ENCODE assay signal across 11 cellular contexts in genomic region chr7:125727215-125727614, GRCh38.
"Had no signal": no experiment of that assay in that cellular context is flagged by ENCODE, and none has a peak within 500 bp of the region (broad histone marks: within the 10 kb centered on the region; RNA-seq: fewer than 3 reads in every experiment).

No MANE protein-coding gene starts in this region.

- H3K4me3 ChIP-seq: GM23248, GM23338, HAP-1 had no signal

- ATAC-seq: GM23338, HCT116 had no signal

- H3K4me1 ChIP-seq: HAP-1 had no signal

- H3K9ac ChIP-seq: GM23248 had no signal

- H3K4me2 ChIP-seq: GM23338 had no signal

- H3K9me3 ChIP-seq: HAP-1 had no signal

- H3K27ac ChIP-seq: GM23248 had no signal

- DNase-seq: GM23248, GOT3, H7, H9, HCEC 1CT, HFFc6 had no signal

- FAIRE-seq: H1, H54 had no signal

- H2AFZ ChIP-seq: GM23248, GM23338 had no signal

- H3K36me3 ChIP-seq: HAP-1 had no signal
